1 cellular context compared by ENCODE assay signal in genomic region chr7:936131-937054, GRCh38.
TF ChIP-seq lines count a peak whose summit lies in the region.

No MANE protein-coding gene starts in this region.

TF ChIP-seq in GM12878, 131 proteins besides CTCF, POLR2A, EP300 and RAD21 (continued from another document):
- TF ChIP-seq, protein P1, sequence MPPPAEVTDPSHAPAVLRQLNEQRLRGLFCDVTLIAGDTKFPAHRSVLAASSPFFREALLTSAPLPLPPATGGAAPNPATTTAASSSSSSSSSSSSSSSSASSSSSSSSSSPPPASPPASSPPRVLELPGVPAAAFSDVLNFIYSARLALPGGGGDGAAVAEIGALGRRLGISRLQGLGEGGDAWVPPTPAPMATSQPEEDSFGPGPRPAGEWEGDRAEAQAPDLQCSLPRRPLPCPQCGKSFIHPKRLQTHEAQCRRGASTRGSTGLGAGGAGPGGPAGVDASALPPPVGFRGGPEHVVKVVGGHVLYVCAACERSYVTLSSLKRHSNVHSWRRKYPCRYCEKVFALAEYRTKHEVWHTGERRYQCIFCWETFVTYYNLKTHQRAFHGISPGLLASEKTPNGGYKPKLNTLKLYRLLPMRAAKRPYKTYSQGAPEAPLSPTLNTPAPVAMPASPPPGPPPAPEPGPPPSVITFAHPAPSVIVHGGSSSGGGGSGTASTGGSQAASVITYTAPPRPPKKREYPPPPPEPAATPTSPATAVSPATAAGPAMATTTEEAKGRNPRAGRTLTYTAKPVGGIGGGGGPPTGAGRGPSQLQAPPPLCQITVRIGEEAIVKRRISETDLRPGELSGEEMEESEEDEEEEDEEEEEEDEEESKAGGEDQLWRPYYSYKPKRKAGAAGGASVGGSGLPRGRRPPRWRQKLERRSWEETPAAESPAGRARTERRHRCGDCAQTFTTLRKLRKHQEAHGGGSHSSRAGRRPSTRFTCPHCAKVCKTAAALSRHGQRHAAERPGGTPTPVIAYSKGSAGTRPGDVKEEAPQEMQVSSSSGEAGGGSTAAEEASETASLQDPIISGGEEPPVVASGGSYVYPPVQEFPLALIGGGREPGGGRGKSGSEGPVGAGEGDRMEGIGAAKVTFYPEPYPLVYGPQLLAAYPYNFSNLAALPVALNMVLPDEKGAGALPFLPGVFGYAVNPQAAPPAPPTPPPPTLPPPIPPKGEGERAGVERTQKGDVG (CRISPR knock-in tag; IDR thresholded peaks at IDR 0.05), result no peak
- TF ChIP-seq SREBF1 (IDR thresholded peaks at IDR 0.05; ENCODE audit: low read length) (no peak), TCF7 (IDR thresholded peaks at IDR 0.05; ENCODE audit: borderline replicate concordance) (no peak), KAT2A (conservative IDR thresholded peaks at IDR 0.05; ENCODE audit: control insufficient read depth, low read depth, low read length) (no peak), KDM1A (IDR thresholded peaks at IDR 0.05; ENCODE audit: borderline replicate concordance) (no peak), SMC3 (IDR thresholded peaks at IDR 0.05; ENCODE audit: borderline replicate concordance, low read length) (no peak), POLR2AphosphoS2 (IDR thresholded peaks at IDR 0.05; ENCODE audit: low read depth, low read length) (no peak), RCOR1 (conservative IDR thresholded peaks at IDR 0.05; ENCODE audit: low read depth, low read length) (no peak), PAX5 (IDR thresholded peaks at IDR 0.05; ENCODE audit: borderline replicate concordance, low read depth, low read length) (0 out of 2 replicates have a peak, but pooled peaks have one; percentile 12), RUNX3 (IDR thresholded peaks at IDR 0.05; ENCODE audit: low read length) (peak; percentile 67), ZBED1 (IDR thresholded peaks at IDR 0.05; ENCODE audit: borderline replicate concordance) (peak; percentile 43; the same call in 1 of the 2 replicates), NFXL1 (IDR thresholded peaks at IDR 0.05; ENCODE audit: borderline replicate concordance) (no peak), HSF1 (IDR thresholded peaks at IDR 0.05; ENCODE audit: low read depth, low read length) (no peak), MEF2B (IDR thresholded peaks at IDR 0.05; ENCODE audit: partially characterized antibody, poor library complexity, severe bottlenecking) (peak; percentile 99), TARDBP (IDR thresholded peaks at IDR 0.05; ENCODE audit: borderline replicate concordance) (no peak)
- TF ChIP-seq, protein P2, sequence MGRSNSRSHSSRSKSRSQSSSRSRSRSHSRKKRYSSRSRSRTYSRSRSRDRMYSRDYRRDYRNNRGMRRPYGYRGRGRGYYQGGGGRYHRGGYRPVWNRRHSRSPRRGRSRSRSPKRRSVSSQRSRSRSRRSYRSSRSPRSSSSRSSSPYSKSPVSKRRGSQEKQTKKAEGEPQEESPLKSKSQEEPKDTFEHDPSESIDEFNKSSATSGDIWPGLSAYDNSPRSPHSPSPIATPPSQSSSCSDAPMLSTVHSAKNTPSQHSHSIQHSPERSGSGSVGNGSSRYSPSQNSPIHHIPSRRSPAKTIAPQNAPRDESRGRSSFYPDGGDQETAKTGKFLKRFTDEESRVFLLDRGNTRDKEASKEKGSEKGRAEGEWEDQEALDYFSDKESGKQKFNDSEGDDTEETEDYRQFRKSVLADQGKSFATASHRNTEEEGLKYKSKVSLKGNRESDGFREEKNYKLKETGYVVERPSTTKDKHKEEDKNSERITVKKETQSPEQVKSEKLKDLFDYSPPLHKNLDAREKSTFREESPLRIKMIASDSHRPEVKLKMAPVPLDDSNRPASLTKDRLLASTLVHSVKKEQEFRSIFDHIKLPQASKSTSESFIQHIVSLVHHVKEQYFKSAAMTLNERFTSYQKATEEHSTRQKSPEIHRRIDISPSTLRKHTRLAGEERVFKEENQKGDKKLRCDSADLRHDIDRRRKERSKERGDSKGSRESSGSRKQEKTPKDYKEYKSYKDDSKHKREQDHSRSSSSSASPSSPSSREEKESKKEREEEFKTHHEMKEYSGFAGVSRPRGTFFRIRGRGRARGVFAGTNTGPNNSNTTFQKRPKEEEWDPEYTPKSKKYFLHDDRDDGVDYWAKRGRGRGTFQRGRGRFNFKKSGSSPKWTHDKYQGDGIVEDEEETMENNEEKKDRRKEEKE (IDR thresholded peaks at IDR 0.05), result no peak
